In genomic region chr11:9609841-9610240, GRCh38 we compare ENCODE assay signal across 17 cellular contexts. TPM values are rescaled to one million over a fixed set of nuclear protein-coding genes. Genes with fewer than 3 reads are reported as not detected.
DNase-seq lines count a peak whose midpoint lies in the region; ATAC-seq and TF ChIP-seq lines count a peak whose summit lies in the region.
"Had no signal": no experiment of that assay in that cellular context is flagged by ENCODE, and none has a peak within 500 bp of the region (broad histone marks: within the 10 kb centered on the region; RNA-seq: fewer than 3 reads in every experiment).

No MANE protein-coding gene starts in this region.

- H4K91ac ChIP-seq in IMR-90 (ENCODE audit: insufficient read depth, low read depth, low read length): peak overlapping the region; percentile 52; the same call in 1 of the 2 replicates

- H4K8ac ChIP-seq in IMR-90 (ENCODE audit: low read depth in 2 of 2, low read length in 2 of 2): peak overlapping the region in 1 of 2 experiments; percentile 89; a peak in 3 of 4 replicates

- peak overlapping the region; percentile 68 for H2BK5ac ChIP-seq in IMR-90 (ENCODE audit: low read depth, low read length, poor library complexity, severe bottlenecking)

- WGBS in IMR-90 (ENCODE audit: extremely low coverage in 2 of 2, insufficient read length in 1 of 2), 2 experiments: no CpG with 5 or more reads among the region's 3 CpGs

- H3K36me3 Mint-ChIP-seq in activated naive CD8-positive, alpha-beta T cell treated with anti-CD3 and anti-CD28 coated beads for 36 hours: peaks cover 1% of the 10 kb centered on the region
- H3K36me3 Mint-ChIP-seq in activated naive CD8-positive, alpha-beta T cell treated with anti-CD3 and anti-CD28 coated beads, Interleukin-2, amount 50 U/mL, for 24 hours (ENCODE audit: low read depth): no peaks in the 10 kb centered on the region
- H3K36me3 Mint-ChIP-seq in activated B cell treated with CpG ODN at 0.5 μM for 24 hours (ENCODE audit: low read depth): no peaks in the 10 kb centered on the region
- H3K36me3 Mint-ChIP-seq in stimulated activated memory B cell treated with anti-CD40 and anti-IgM and Interleukin-4, amounts not matched to agents 10 μg/mL and 1 μg/mL and 100 μg/mL, for 72 hours: peaks cover 5% of the 10 kb centered on the region
- H3K36me3 Mint-ChIP-seq: CD14-positive monocyte had no signal

- H3K27ac ChIP-seq in IMR-90 (ENCODE audit: insufficient read depth, low read length): no peak overlapping the region
- H3K27ac ChIP-seq: SJSA1 had no signal

- H3K27me3 ChIP-seq in IMR-90 (ENCODE audit: control insufficient read depth, insufficient read depth, low read length): no peaks in the 10 kb centered on the region
- H3K27me3 ChIP-seq: SJSA1 had no signal

- H3K4me1 Mint-ChIP-seq in activated naive CD8-positive, alpha-beta T cell treated with anti-CD3 and anti-CD28 coated beads for 36 hours: peaks cover 26% of the 10 kb centered on the region
- H3K4me1 Mint-ChIP-seq in activated naive CD8-positive, alpha-beta T cell treated with anti-CD3 and anti-CD28 coated beads, Interleukin-2, amount 50 U/mL, for 24 hours: peaks cover 43% of the 10 kb centered on the region
- peaks cover 63% of the 10 kb centered on the region for H3K4me1 Mint-ChIP-seq in activated B cell treated with CpG ODN at 0.5 μM for 24 hours
- H3K4me1 Mint-ChIP-seq in stimulated activated memory B cell treated with anti-CD40 and anti-IgM and Interleukin-4, amounts not matched to agents 10 μg/mL and 1 μg/mL and 100 μg/mL, for 72 hours: peaks cover 48% of the 10 kb centered on the region

- H2AFZ ChIP-seq in IMR-90 (replicated peaks; ENCODE audit: low read length, poor library complexity): no peak overlapping the region

- H3K9me3 ChIP-seq in IMR-90 (ENCODE audit: control insufficient read depth, insufficient read depth, low read length): no peaks in the 10 kb centered on the region
- H3K9me3 ChIP-seq: SJSA1 had no signal

- peaks cover 9% of the 10 kb centered on the region for H3K9me1 ChIP-seq in IMR-90 (ENCODE audit: insufficient read depth, low read length)

- TF ChIP-seq CTCF in IMR-90 (conservative IDR thresholded peaks at IDR 0.05; ENCODE audit: low read depth, low read length) (no peak), activated B cell treated with CpG ODN at 0.5 μM for 24 hours (IDR thresholded peaks at IDR 0.05) (no peak)

- H3K4me3 ChIP-seq in IMR-90 (ENCODE audit: insufficient read depth, low read depth, low read length): no peak overlapping the region
- H3K4me3 ChIP-seq: SJSA1 had no signal

- dilution Hi-C loops in IMR-90 (cut with HindIII; ENCODE audit: low sequenced_read_pairs, unreplicated experiment): no loop called here

- H2BK120ac ChIP-seq in IMR-90 (ENCODE audit: low read depth, low read length): peak overlapping the region; percentile 90; the same call in 1 of the 2 replicates

- peak overlapping the region; percentile 22 for H3K18ac ChIP-seq in IMR-90 (ENCODE audit: low read depth, low read length)

- no peak for TF ChIP-seq POLR2A in IMR-90 (IDR thresholded peaks at IDR 0.05; ENCODE audit: low read depth, low read length)

- no peak overlapping the region for H3K23ac ChIP-seq in IMR-90 (ENCODE audit: low read depth, low read length)

- peaks cover 0 to 12% of the 10 kb centered on the region in 2 experiments; a peak in 3 of 4 replicates for H3K79me1 ChIP-seq in IMR-90 (ENCODE audit: low read depth in 1 of 2, low read length in 2 of 2)

- in situ Hi-C loops in IMR-90 (cut with MboI; ENCODE audit: low sequenced_read_pairs): loop anchor here (10.0 to 25.0 kb wide), 2 partner anchors 135 to 702 kb away; partner anchors contain the start of gene ADM

- H2AK9ac ChIP-seq in IMR-90 (replicated peaks; ENCODE audit: low read depth, low read length, poor library complexity): no peak overlapping the region

- CTCF ChIA-PET in IMR-90 (lab: Yijun Ruan, JAX) (interaction anchor here (0.6 to 0.7 kb wide), 2 partner anchors 14 to 101 kb away, joined by 3 to 4 read pairs; no protein-coding TSS in a partner anchor), activated B cell treated with CpG ODN at 0.5 μM for 24 hours (lab: Charles Lee) (interaction anchor here (5.4 to 5.9 kb wide), 2 partner anchors 75 to 139 kb away, joined by 101 to 133 read pairs; no protein-coding TSS in a partner anchor)

- TF ChIP-seq RAD21 in IMR-90 (IDR thresholded peaks at IDR 0.05; ENCODE audit: low read length): no peak

- H3K14ac ChIP-seq in IMR-90 (replicated peaks; ENCODE audit: low read depth, low read length): peak overlapping the region; percentile 88

- no peaks in the 10 kb centered on the region for H4K20me1 ChIP-seq in IMR-90 (ENCODE audit: insufficient read depth, low read length)

- no peak overlapping the region for H3K4me2 ChIP-seq in IMR-90 (ENCODE audit: low read depth, low read length)

- peak overlapping the region; percentile 68 for H4K5ac ChIP-seq in IMR-90 (ENCODE audit: low read depth, low read length)

- ATAC-seq in activated naive CD8-positive, alpha-beta T cell treated with anti-CD3 and anti-CD28 coated beads, Interleukin-2, amount 50 U/mL, for 24 hours: no peak
- ATAC-seq in IMR-90 (ENCODE audit: low read depth): no peak
- ATAC-seq in activated B cell treated with CpG ODN at 0.5 μM for 24 hours (ENCODE audit: low read depth): no peak
- no peak for ATAC-seq in stimulated activated memory B cell treated with anti-CD40 and anti-IgM and Interleukin-4, amounts not matched to agents 10 μg/mL and 1 μg/mL and 100 μg/mL, for 72 hours

- POLR2A ChIA-PET in IMR-90 (lab: Charles Lee; ENCODE audit: unreplicated experiment): no interaction called here
- POLR2A ChIA-PET in activated B cell treated with CpG ODN at 0.5 μM for 24 hours (lab: Charles Lee): interaction anchor here (0.7 to 1.1 kb wide), 2 partner anchors 9 to 79 kb away, joined by 4 to 9 read pairs; no protein-coding TSS in a partner anchor

- H3K36me3 ChIP-seq in IMR-90 (ENCODE audit: control insufficient read depth, insufficient read depth, low read length): no peaks in the 10 kb centered on the region
- H3K36me3 ChIP-seq: SJSA1 had no signal

- H2BK15ac ChIP-seq in IMR-90 (ENCODE audit: low read depth, low read length): 0 out of 3 replicates have a peak overlapping the region, but pooled peaks have one; percentile 97

- H3K4me3 Mint-ChIP-seq in activated naive CD8-positive, alpha-beta T cell treated with anti-CD3 and anti-CD28 coated beads for 36 hours: no peak overlapping the region
- no peak overlapping the region for H3K4me3 Mint-ChIP-seq in activated naive CD8-positive, alpha-beta T cell treated with anti-CD3 and anti-CD28 coated beads, Interleukin-2, amount 50 U/mL, for 24 hours
- H3K4me3 Mint-ChIP-seq in activated B cell treated with CpG ODN at 0.5 μM for 24 hours: no peak overlapping the region
- no peak overlapping the region for H3K4me3 Mint-ChIP-seq in stimulated activated memory B cell treated with anti-CD40 and anti-IgM and Interleukin-4, amounts not matched to agents 10 μg/mL and 1 μg/mL and 100 μg/mL, for 72 hours
- H3K4me3 Mint-ChIP-seq: CD14-positive monocyte had no signal

- peaks cover 1% of the 10 kb centered on the region for H3K9me3 Mint-ChIP-seq in activated naive CD8-positive, alpha-beta T cell treated with anti-CD3 and anti-CD28 coated beads for 36 hours
- H3K9me3 Mint-ChIP-seq in activated naive CD8-positive, alpha-beta T cell treated with anti-CD3 and anti-CD28 coated beads, Interleukin-2, amount 50 U/mL, for 24 hours: no peaks in the 10 kb centered on the region
- H3K9me3 Mint-ChIP-seq in activated B cell treated with CpG ODN at 0.5 μM for 24 hours: peaks cover 2% of the 10 kb centered on the region
- peaks cover 3% of the 10 kb centered on the region for H3K9me3 Mint-ChIP-seq in stimulated activated memory B cell treated with anti-CD40 and anti-IgM and Interleukin-4, amounts not matched to agents 10 μg/mL and 1 μg/mL and 100 μg/mL, for 72 hours

- H2BK20ac ChIP-seq in IMR-90 (ENCODE audit: low read depth, low read length): peak overlapping the region; percentile 31; the same call in 1 of the 2 replicates

- H3K4ac ChIP-seq in IMR-90 (ENCODE audit: low read depth, low read length): peak overlapping the region; percentile 79

- DNase-seq in activated naive CD8-positive, alpha-beta T cell treated with anti-CD3 and anti-CD28 coated beads for 36 hours: no peak
- no peak for DNase-seq in activated naive CD8-positive, alpha-beta T cell treated with anti-CD3 and anti-CD28 coated beads, Interleukin-2, amount 50 U/mL, for 24 hours
- DNase-seq in IMR-90 (no peak), activated B cell treated with CpG ODN at 0.5 μM for 24 hours (no peak), DMS53 (lab: John Stamatoyannopoulos, UW) (no peak)
- DNase-seq in activated effector memory CD4-positive, alpha-beta T cell treated with Interleukin-2 at 50 U/mL for 16 hours: no peak
- DNase-seq: ACHN, AML-193, EL, H7, NCI-H187 treated with DMSO at 0.1 percent for 48 hours, NCI-H2171, NCI-H446, NCI-H774 had no signal

- peak overlapping the region; percentile 84 for H2AK5ac ChIP-seq in IMR-90 (ENCODE audit: low read depth, low read length)

- intact Hi-C loops in IMR-90 (cut with micrococcal nuclease): loop anchor here (5.0 kb wide), 2 partner anchors 148 to 692 kb away; partner anchors contain the start of gene ZNF143
- intact Hi-C loops in activated B cell treated with CpG ODN at 0.5 μM for 24 hours (cut with micrococcal nuclease): loop anchor here (1.0 to 5.0 kb wide), 2 partner anchors 9 to 712 kb away; no protein-coding TSS in a partner anchor

- no peak overlapping the region for H3K56ac ChIP-seq in IMR-90 (ENCODE audit: extremely low read depth, insufficient read depth, low read length)

- no peaks in the 10 kb centered on the region for H3K27me3 Mint-ChIP-seq in activated naive CD8-positive, alpha-beta T cell treated with anti-CD3 and anti-CD28 coated beads for 36 hours
- H3K27me3 Mint-ChIP-seq in activated naive CD8-positive, alpha-beta T cell treated with anti-CD3 and anti-CD28 coated beads, Interleukin-2, amount 50 U/mL, for 24 hours: peaks cover 3% of the 10 kb centered on the region
- H3K27me3 Mint-ChIP-seq in activated B cell treated with CpG ODN at 0.5 μM for 24 hours: no peaks in the 10 kb centered on the region
- H3K27me3 Mint-ChIP-seq in stimulated activated memory B cell treated with anti-CD40 and anti-IgM and Interleukin-4, amounts not matched to agents 10 μg/mL and 1 μg/mL and 100 μg/mL, for 72 hours: no peaks in the 10 kb centered on the region

- no TSS peak for BruUV-seq in IMR-90 (replicated peaks; lab: Mats Ljungman, UMichigan)

- H3K9ac ChIP-seq in IMR-90 (ENCODE audit: low read depth, low read length): no peak overlapping the region

- peaks cover 10% of the 10 kb centered on the region for H3K4me1 ChIP-seq in IMR-90 (ENCODE audit: control insufficient read depth, insufficient read depth, low read length)

- peak overlapping the region; percentile 31 for H3K27ac Mint-ChIP-seq in activated naive CD8-positive, alpha-beta T cell treated with anti-CD3 and anti-CD28 coated beads for 36 hours
- H3K27ac Mint-ChIP-seq in activated naive CD8-positive, alpha-beta T cell treated with anti-CD3 and anti-CD28 coated beads, Interleukin-2, amount 50 U/mL, for 24 hours: no peak overlapping the region
- peak overlapping the region; percentile 81 for H3K27ac Mint-ChIP-seq in activated B cell treated with CpG ODN at 0.5 μM for 24 hours
- peak overlapping the region; percentile 79 for H3K27ac Mint-ChIP-seq in stimulated activated memory B cell treated with anti-CD40 and anti-IgM and Interleukin-4, amounts not matched to agents 10 μg/mL and 1 μg/mL and 100 μg/mL, for 72 hours
- H3K27ac Mint-ChIP-seq: CD14-positive monocyte had no signal

RNA-seq across cellular contexts. Expression of gene WEE1, which starts 36.4 kb away (rescaled TPM):
- total RNA-seq in activated naive CD8-positive, alpha-beta T cell treated with anti-CD3 and anti-CD28 coated beads for 36 hours: 10 to 100 TPM; 46.8 to 47.5 TPM
- total RNA-seq in IMR-90 (2012; rRNA removed) (29.2 and 45.5 TPM in 2 replicates), activated B cell treated with CpG ODN at 0.5 μM for 24 hours (29.4 and 33.7 TPM in 2 replicates)
- 20.2 and 26.5 TPM in 2 replicates for polyA plus RNA-seq in IMR-90 (2012; rRNA removed)
- polyA plus RNA-seq in IMR-90 (2012; cell fraction: cytosol; rRNA removed): 3.7 and 5.6 TPM in 2 replicates
- polyA plus RNA-seq in IMR-90 (2012; cell fraction: nucleus; rRNA removed; ENCODE audit: low replicate concordance): 10.9 and 83.2 TPM in 2 replicates

RNA-seq across cellular contexts. Expression of gene SWAP70, which starts 54.0 kb away (rescaled TPM):
- 10 to 100 TPM; 10.0 to 10.9 TPM for total RNA-seq in activated naive CD8-positive, alpha-beta T cell treated with anti-CD3 and anti-CD28 coated beads for 36 hours
- total RNA-seq in IMR-90 (2012; rRNA removed) (19.9 and 28.9 TPM in 2 replicates), activated B cell treated with CpG ODN at 0.5 μM for 24 hours (277 and 288 TPM in 2 replicates)
- polyA plus RNA-seq in IMR-90 (2012; rRNA removed): 12.6 and 15.5 TPM in 2 replicates
- polyA plus RNA-seq in IMR-90 (2012; cell fraction: cytosol; rRNA removed): 4.8 and 7.0 TPM in 2 replicates
- polyA plus RNA-seq in IMR-90 (2012; cell fraction: nucleus; rRNA removed; ENCODE audit: low replicate concordance): 2.0 and 11.4 TPM in 2 replicates
